1 cellular context compared by ENCODE assay signal in genomic region chr17:1573932-1574696, GRCh38.
A peak's percentile ranks its signal among the peaks of the same experiment; 100 is the strongest.
TF ChIP-seq lines count a peak whose summit lies in the region.

No MANE protein-coding gene starts in this region.

TF ChIP-seq in K562, 482 proteins besides CTCF, POLR2A, EP300 and RAD21 (continued from another document and continues in another):
- TF ChIP-seq E4F1 (CRISPR knock-in tag; IDR thresholded peaks at IDR 0.05; ENCODE audit: borderline replicate concordance): no peak
- 0 out of 2 replicates have a peak, but pooled peaks have one; percentile 30 for TF ChIP-seq POLR2AphosphoS5 (IDR thresholded peaks at IDR 0.05; ENCODE audit: control insufficient read depth, insufficient read depth, low read depth, low read length)
- TF ChIP-seq TRIM25 (IDR thresholded peaks at IDR 0.05; ENCODE audit: borderline replicate concordance): no peak
- TF ChIP-seq SIRT6 (IDR thresholded peaks at IDR 0.05; ENCODE audit: low read depth, low read length): no peak
- peak; percentile 83 for TF ChIP-seq TFAP4 (CRISPR knock-in tag; IDR thresholded peaks at IDR 0.05; ENCODE audit: borderline replicate concordance)
- no peak for TF ChIP-seq CSDE1 (IDR thresholded peaks at IDR 0.05)
- TF ChIP-seq NR2C1 (IDR thresholded peaks at IDR 0.05): no peak
- TF ChIP-seq NR2C1 (tag; IDR thresholded peaks at IDR 0.05): no peak
- no peak for TF ChIP-seq HDAC8 (tag; IDR thresholded peaks at IDR 0.05)
- TF ChIP-seq MXD1 (CRISPR knock-in tag; IDR thresholded peaks at IDR 0.05; ENCODE audit: borderline replicate concordance, poor library complexity, severe bottlenecking): no peak
- no peak for TF ChIP-seq RBM14 (IDR thresholded peaks at IDR 0.05; ENCODE audit: borderline replicate concordance, insufficient read depth, low read depth, low read length)
- TF ChIP-seq ZFX (CRISPR knock-in tag; IDR thresholded peaks at IDR 0.05): no peak; the same call in 1 of the 2 replicates
- TF ChIP-seq TAF7 (tag; IDR thresholded peaks at IDR 0.05): no peak
- no peak for TF ChIP-seq CREB1 (IDR thresholded peaks at IDR 0.05)
- TF ChIP-seq CREB1 (CRISPR knock-in tag; IDR thresholded peaks at IDR 0.05): 0 out of 2 replicates have a peak, but pooled peaks have one; percentile 33
- TF ChIP-seq U2AF1 (optimal IDR thresholded peaks at IDR 0.05; ENCODE audit: low read depth, low read length): no peak
- no peak for TF ChIP-seq YBX1 (IDR thresholded peaks at IDR 0.05)
- TF ChIP-seq SMARCE1 (IDR thresholded peaks at IDR 0.05): no peak
- TF ChIP-seq SMARCC2 (IDR thresholded peaks at IDR 0.05; ENCODE audit: low read depth): no peak
- no peak for TF ChIP-seq CHD4 (IDR thresholded peaks at IDR 0.05; ENCODE audit: insufficient read depth, insufficient replicate concordance, low read depth, low read length, poor library complexity, severe bottlenecking)
- no peak for TF ChIP-seq ZNF644 (tag; IDR thresholded peaks at IDR 0.05; ENCODE audit: low read depth)
- TF ChIP-seq MCM5 (IDR thresholded peaks at IDR 0.05; ENCODE audit: low read depth): no peak
- no peak for TF ChIP-seq WHSC1 (IDR thresholded peaks at IDR 0.05; ENCODE audit: low read length)
- no peak for TF ChIP-seq TEAD1 (CRISPR knock-in tag; IDR thresholded peaks at IDR 0.05)
- no peak for TF ChIP-seq BACH1 (tag; IDR thresholded peaks at IDR 0.05)
- no peak for TF ChIP-seq ETS2 (tag; IDR thresholded peaks at IDR 0.05; ENCODE audit: borderline replicate concordance, poor library complexity, severe bottlenecking)
- no peak for TF ChIP-seq ZNF224 (CRISPR knock-in tag; IDR thresholded peaks at IDR 0.05)
- no peak; the same call in 1 of the 2 replicates for TF ChIP-seq STAG1 (CRISPR knock-in tag; IDR thresholded peaks at IDR 0.05; ENCODE audit: borderline replicate concordance)
- peak in 1 of 2 experiments; percentile 77; a peak in 2 of 4 replicates for TF ChIP-seq MAZ (CRISPR knock-in tag; conservative IDR thresholded peaks at IDR 0.05 in 1 of 2, IDR thresholded peaks at IDR 0.05 in 1 of 2)
- TF ChIP-seq MYC (IDR thresholded peaks at IDR 0.05; ENCODE audit: low read depth, low read length): peak; percentile 69
- no peak for TF ChIP-seq MYC (CRISPR knock-in tag; IDR thresholded peaks at IDR 0.05; ENCODE audit: borderline replicate concordance, low read depth)
- TF ChIP-seq ZNF133 (CRISPR knock-in tag; IDR thresholded peaks at IDR 0.05): no peak
- TF ChIP-seq MIER1 (IDR thresholded peaks at IDR 0.05; ENCODE audit: low read depth): no peak
- peak; percentile 69 for TF ChIP-seq EGR1 (conservative IDR thresholded peaks at IDR 0.05)
- no peak for TF ChIP-seq KLF16 (IDR thresholded peaks at IDR 0.05)
- no peak for TF ChIP-seq PRMT5 (CRISPR knock-in tag; IDR thresholded peaks at IDR 0.05)
- no peak for TF ChIP-seq ZBTB5 (IDR thresholded peaks at IDR 0.05)
- peak; percentile 68 for TF ChIP-seq SMC3 (conservative IDR thresholded peaks at IDR 0.05; ENCODE audit: insufficient read depth, low read depth, low read length)
- no peak for TF ChIP-seq ZNF511 (CRISPR knock-in tag; IDR thresholded peaks at IDR 0.05)
- 0 out of 2 replicates have a peak, but pooled peaks have one; percentile 17 for TF ChIP-seq TCF3 (CRISPR knock-in tag; IDR thresholded peaks at IDR 0.05)
- no peak for TF ChIP-seq ZBTB43 (CRISPR knock-in tag; IDR thresholded peaks at IDR 0.05)
- TF ChIP-seq ZNF79 (CRISPR knock-in tag; IDR thresholded peaks at IDR 0.05; ENCODE audit: low read depth): no peak
- peak; percentile 50 for TF ChIP-seq VEZF1 (CRISPR knock-in tag; IDR thresholded peaks at IDR 0.05)
- no peak for TF ChIP-seq TCF7L2 (IDR thresholded peaks at IDR 0.05; ENCODE audit: low read depth, low read length)
- TF ChIP-seq TSC22D4 (tag; IDR thresholded peaks at IDR 0.05): no peak
- TF ChIP-seq ZNF655 (CRISPR knock-in tag; IDR thresholded peaks at IDR 0.05): no peak
- no peak for TF ChIP-seq SFPQ (IDR thresholded peaks at IDR 0.05; ENCODE audit: low read depth, low read length)
- TF ChIP-seq DEAF1 (CRISPR knock-in tag; IDR thresholded peaks at IDR 0.05): peak; percentile 73
- TF ChIP-seq SRSF3 (IDR thresholded peaks at IDR 0.05; ENCODE audit: insufficient read depth, low read length): no peak
- TF ChIP-seq USF1 (CRISPR knock-in tag; IDR thresholded peaks at IDR 0.05): no peak
- TF ChIP-seq TCF15 (CRISPR knock-in tag; IDR thresholded peaks at IDR 0.05): no peak
- no peak for TF ChIP-seq ZNF444 (CRISPR knock-in tag; IDR thresholded peaks at IDR 0.05)
- no peak for TF ChIP-seq FOSL1 (tag; conservative IDR thresholded peaks at IDR 0.05)
